In genomic region chr12:69339999-69340398, GRCh38 we compare ENCODE assay signal across 21 cellular contexts. TPM values are rescaled to one million over a fixed set of nuclear protein-coding genes. Genes with fewer than 3 reads are reported as not detected.
"Had no signal": no experiment of that assay in that cellular context is flagged by ENCODE, and none has a peak within 500 bp of the region (broad histone marks: within the 10 kb centered on the region; RNA-seq: fewer than 3 reads in every experiment).

No MANE protein-coding gene starts in this region.

- DNase-seq: activated CD4-positive, alpha-beta T cell treated with anti-CD3 and anti-CD28 coated beads for 36 hours; activated CD4-positive, alpha-beta T cell treated with anti-CD3 and anti-CD28 coated beads, Interleukin-2, amount 50 U/mL, for 48 hours; activated naive CD8-positive, alpha-beta T cell treated with anti-CD3 and anti-CD28 coated beads, Interleukin-2, amount 10 ng/mL, durations not matched to agents 7 days and 5 days; amygdala; caudate nucleus; foreskin melanocyte; glutamatergic neuron; hypothalamus; islet precursor cell; left colon; mucosa of descending colon; naive thymus-derived CD4-positive, alpha-beta T cell; psoas muscle; right cardiac atrium; stimulated activated naive CD8-positive, alpha-beta T cell treated with anti-CD3 and anti-CD28 coated beads, Interleukin-15, amount 100 ng/mL, for 72 hours; testis had no signal

- H3K36me3 Mint-ChIP-seq: activated naive CD8-positive, alpha-beta T cell treated with anti-CD3 and anti-CD28 coated beads, Interleukin-2, amount 10 ng/mL, durations not matched to agents 7 days and 5 days; naive thymus-derived CD4-positive, alpha-beta T cell; neural progenitor cell; type B pancreatic cell had no signal

- H3K27me3 ChIP-seq: neural progenitor cell, testis had no signal

- H3K4me1 ChIP-seq: psoas muscle, testis had no signal

- ATAC-seq: activated CD4-positive, alpha-beta T cell treated with anti-CD3 and anti-CD28 coated beads for 36 hours; left colon; mucosa of descending colon; naive thymus-derived CD4-positive, alpha-beta T cell; psoas muscle; right cardiac atrium; stimulated activated naive CD8-positive, alpha-beta T cell treated with anti-CD3 and anti-CD28 coated beads, Interleukin-15, amount 100 ng/mL, for 72 hours had no signal

- H3K9me3 ChIP-seq: mucosa of descending colon, psoas muscle, testis had no signal

- H3K4me3 Mint-ChIP-seq: activated CD4-positive, alpha-beta T cell treated with anti-CD3 and anti-CD28 coated beads for 36 hours; activated naive CD8-positive, alpha-beta T cell treated with anti-CD3 and anti-CD28 coated beads, Interleukin-2, amount 10 ng/mL, durations not matched to agents 7 days and 5 days; naive thymus-derived CD4-positive, alpha-beta T cell; neural progenitor cell; stimulated activated naive CD8-positive, alpha-beta T cell treated with anti-CD3 and anti-CD28 coated beads, Interleukin-15, amount 100 ng/mL, for 72 hours; T-helper 2 cell treated with Interferon-gamma antibody and Interleukin-4, amounts not matched to agents 5 μg/mL and 100 μg/mL, for 36 hours; type B pancreatic cell had no signal

- H3K27ac ChIP-seq: neural progenitor cell, psoas muscle, testis had no signal

- H3K36me3 ChIP-seq: neural progenitor cell had no signal

- H3K4me3 ChIP-seq: mucosa of descending colon, neural progenitor cell, psoas muscle, skin epidermis, testis had no signal

- H3K27ac Mint-ChIP-seq: activated CD4-positive, alpha-beta T cell treated with anti-CD3 and anti-CD28 coated beads for 36 hours; activated naive CD8-positive, alpha-beta T cell treated with anti-CD3 and anti-CD28 coated beads, Interleukin-2, amount 10 ng/mL, durations not matched to agents 7 days and 5 days; stimulated activated naive CD8-positive, alpha-beta T cell treated with anti-CD3 and anti-CD28 coated beads, Interleukin-15, amount 100 ng/mL, for 72 hours; T-helper 2 cell treated with Interferon-gamma antibody and Interleukin-4, amounts not matched to agents 5 μg/mL and 100 μg/mL, for 36 hours; type B pancreatic cell had no signal

- H3K4me1 Mint-ChIP-seq: activated CD4-positive, alpha-beta T cell treated with anti-CD3 and anti-CD28 coated beads for 36 hours; stimulated activated naive CD8-positive, alpha-beta T cell treated with anti-CD3 and anti-CD28 coated beads, Interleukin-15, amount 100 ng/mL, for 72 hours had no signal

- H3K9me3 Mint-ChIP-seq: activated naive CD8-positive, alpha-beta T cell treated with anti-CD3 and anti-CD28 coated beads, Interleukin-2, amount 10 ng/mL, durations not matched to agents 7 days and 5 days; naive thymus-derived CD4-positive, alpha-beta T cell; neural progenitor cell; stimulated activated naive CD8-positive, alpha-beta T cell treated with anti-CD3 and anti-CD28 coated beads, Interleukin-15, amount 100 ng/mL, for 72 hours; T-helper 2 cell treated with Interferon-gamma antibody and Interleukin-4, amounts not matched to agents 5 μg/mL and 100 μg/mL, for 36 hours; type B pancreatic cell had no signal

- H3K27me3 Mint-ChIP-seq: activated CD4-positive, alpha-beta T cell treated with anti-CD3 and anti-CD28 coated beads for 36 hours; type B pancreatic cell had no signal

RNA-seq across cellular contexts. Expression of gene LYZ, which starts 8.2 kb away (rescaled TPM):
- total RNA-seq: activated CD4-positive, alpha-beta T cell treated with anti-CD3 and anti-CD28 coated beads for 36 hours; epithelial cell of proximal tubule had no signal
